Comparison of ENCODE assay signal across 30 cellular contexts in genomic region chr10:91843083-91843482, GRCh38.
"Had no signal": no experiment of that assay in that cellular context is flagged by ENCODE, and none has a peak within 500 bp of the region (broad histone marks: within the 10 kb centered on the region; RNA-seq: fewer than 3 reads in every experiment).

No MANE protein-coding gene starts in this region.

- H3K4me2 ChIP-seq: KMS-11, PC-9 had no signal

- H3K9ac ChIP-seq: KMS-11 had no signal

- ATAC-seq: Panc1, Right ventricle myocardium inferior, SK-N-SH treated with all-trans-retinoic acid at 6 μM for 48 hours, T-cell had no signal

- H3K9me3 ChIP-seq: SJCRH30 had no signal

- H3K4me1 ChIP-seq: SJCRH30 had no signal

- H3K27me3 ChIP-seq: SJCRH30 had no signal

- H3K4me1 Mint-ChIP-seq: T-cell had no signal

- H3K27ac Mint-ChIP-seq: T-cell had no signal

- H2AFZ ChIP-seq: PC-9 had no signal

- H3K27ac ChIP-seq: KMS-11, PC-9, RWPE1, SJCRH30, SK-N-MC had no signal

- DNase-seq: Karpas-422, NCI-H1048, NCI-H1092 treated with DMSO at 0.1 percent for 48 hours, NCI-H1105 treated with DMSO at 0.1 percent for 48 hours, NCI-H1417, NCI-H1436, NCI-H146, NCI-H1694, NCI-H187, NCI-H1930, NCI-H2029 treated with DMSO at 0.1 percent for 48 hours, NCI-H2081 treated with DMSO at 0.1 percent for 48 hours, NCI-H2107, NCI-H2171, NCI-H226, NCI-H510A treated with DMSO at 0.1 percent for 48 hours, NCI-H524 treated with DMSO at 0.1 percent for 48 hours, NCI-H526 treated with DMSO at 0.1 percent for 48 hours, NCI-H774, PC-9, SHP77, SIG-M5, SJCRH30, T-cell had no signal

- H3K4me3 Mint-ChIP-seq: T-cell had no signal

- H3K36me3 ChIP-seq: SJCRH30 had no signal

- H3K4me3 ChIP-seq: PC-9, SJCRH30, SK-N-MC had no signal

- H3K9me3 Mint-ChIP-seq: T-cell had no signal

- H3K27me3 Mint-ChIP-seq: T-cell had no signal
